ENCODE assay signal across 26 cellular contexts in the genomic region with DNA sequence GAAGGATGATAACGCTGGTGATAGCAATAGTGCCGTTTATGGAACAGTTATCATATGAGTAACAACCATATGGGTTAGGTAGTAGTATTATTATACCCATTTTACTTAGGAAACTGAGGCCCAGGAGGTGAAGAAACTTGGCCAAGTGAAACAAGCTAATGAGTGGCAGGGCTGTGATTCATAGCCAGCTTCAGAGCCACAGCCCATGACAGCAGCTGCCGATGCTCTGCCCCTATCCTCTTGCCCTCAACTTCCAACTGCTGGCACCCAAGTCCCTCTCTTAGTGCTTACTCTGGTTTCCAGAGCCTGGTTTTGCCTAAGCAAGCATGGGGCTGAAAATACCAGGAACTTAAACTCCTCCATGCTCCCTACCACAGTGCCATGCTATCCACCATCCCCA. TPM values are rescaled to one million over a fixed set of nuclear protein-coding genes. Genes with fewer than 3 reads are reported as not detected.
DNase-seq lines count a peak whose midpoint lies in the region; ATAC-seq and TF ChIP-seq lines count a peak whose summit lies in the region.
"Had no signal": no experiment of that assay in that cellular context is flagged by ENCODE, and none has a peak within 500 bp of the region (broad histone marks: within the 10 kb centered on the region; RNA-seq: fewer than 3 reads in every experiment).

No MANE protein-coding gene starts in this region.

- 62 to 74% (median 70%) methylated on average over 3 of the region's 3 CpGs for WGBS in spleen, 5 donors

- intact Hi-C loops in spleen (cut with DNase I; ENCODE audit: low total_unique reads) (no loop called here), posterior vena cava (cut with DNase I) (no loop called here)

- peak; percentile 25 for DNase-seq in DMS53 (lab: John Stamatoyannopoulos, UW)
- DNase-seq in DMS53 treated with DMSO at 0.1 percent for 48 hours (lab: John Stamatoyannopoulos, UW; ENCODE audit: unreplicated experiment) = no peak
- DNase-seq in RPMI7951 (ENCODE audit: low read depth) = peak; percentile 29
- no peak for DNase-seq in foreskin keratinocyte
- DNase-seq in spleen = peak; percentile 31
- DNase-seq in retina = no peak
- DNase-seq in posterior vena cava (ENCODE audit: low spot score) = no peak
- DNase-seq in HEK293T (ENCODE audit: extremely low spot score) = no peak
- DNase-seq: activated CD4-positive, alpha-beta T cell treated with anti-CD3 and anti-CD28 coated beads for 1 hour; activated CD8-positive, alpha-beta memory T cell treated with anti-CD3 and anti-CD28 coated beads for 24 hours; activated naive CD4-positive, alpha-beta T cell; activated T-cell treated with anti-CD3 and anti-CD28 coated beads, Interleukin-2, amount 50 U/mL, for 1 hour; CD4-positive, alpha-beta memory T cell; dermis blood vessel endothelial cell; DMS 273 treated with DMSO at 0.1 percent for 48 hours; glutamatergic neuron; KBM-7; mesenchymal stem cell; MM.1S; naive thymus-derived CD4-positive, alpha-beta T cell; NCI-H1436; occipital lobe; stimulated activated CD4-positive, alpha-beta T cell treated with anti-CD3 and anti-CD28 coated beads, Interleukin-15, amount 100 ng/mL, for 24 hours had no signal

- CTCF ChIA-PET in HEK293T (lab: Yijun Ruan, JAX) = interaction anchor here (0.6 kb wide), 1 partner anchor 1849 kb away, joined by 5 read pairs; no protein-coding TSS in a partner anchor

- H3K27ac ChIP-seq in foreskin keratinocyte (peak overlapping the region; percentile 29), spleen (peak overlapping the region in 5 of 8 donors; percentile 36 to 61 (median 41))
- H3K27ac ChIP-seq: 22Rv1, SJSA1 had no signal

- no peaks in the 10 kb centered on the region for H3K36me3 ChIP-seq in spleen
- H3K36me3 ChIP-seq: SJSA1 had no signal

- H3K4me3 ChIP-seq in spleen = no peak overlapping the region
- H3K4me3 ChIP-seq: SJSA1 had no signal

- no peak for TF ChIP-seq POLR2A in spleen (IDR thresholded peaks at IDR 0.05)

- no peaks in the 10 kb centered on the region for H3K9me3 ChIP-seq in spleen
- H3K9me3 ChIP-seq: SJSA1 had no signal

- peaks cover 70% of the 10 kb centered on the region for H3K4me1 ChIP-seq in foreskin keratinocyte
- peaks cover 20 to 81% (median 54%) of the 10 kb centered on the region in 6 donors for H3K4me1 ChIP-seq in spleen
- H3K4me1 ChIP-seq: SJSA1 had no signal

- H3K27me3 ChIP-seq in foreskin keratinocyte (no peaks in the 10 kb centered on the region), spleen (replicated peaks in 1 of 7) (no peaks in the 10 kb centered on the region)
- H3K27me3 ChIP-seq: SJSA1 had no signal

- no peak for TF ChIP-seq CTCF in foreskin keratinocyte (conservative IDR thresholded peaks at IDR 0.05)
- TF ChIP-seq CTCF in spleen (IDR thresholded peaks at IDR 0.05 in 8 of 11, conservative IDR thresholded peaks at IDR 0.05 in 3 of 11) = no peak

- POLR2A ChIA-PET in HEK293T (lab: Yijun Ruan, JAX) = interaction anchor here (1.2 kb wide), 1 partner anchor 12 kb away, joined by 3 read pairs; a partner anchor contains a TSS

- no peak for ATAC-seq in foreskin keratinocyte
- ATAC-seq: naive thymus-derived CD4-positive, alpha-beta T cell; Panc1 had no signal

TF ChIP-seq in HEK293T, 16 proteins besides CTCF, POLR2A, EP300 and RAD21:
- no peak for TF ChIP-seq ARNT (IDR thresholded peaks at IDR 0.05)
- TF ChIP-seq FOXA1 (IDR thresholded peaks at IDR 0.05) = no peak
- no peak for TF ChIP-seq HDGF (IDR thresholded peaks at IDR 0.05; ENCODE audit: borderline replicate concordance)
- TF ChIP-seq LEF1 (IDR thresholded peaks at IDR 0.05; ENCODE audit: borderline replicate concordance) = no peak
- TF ChIP-seq FOXM1 (IDR thresholded peaks at IDR 0.05; ENCODE audit: borderline replicate concordance) = no peak
- TF ChIP-seq SP1 (IDR thresholded peaks at IDR 0.05) = no peak
- no peak for TF ChIP-seq FOXK2 (IDR thresholded peaks at IDR 0.05)
- no peak for TF ChIP-seq CTBP1 (IDR thresholded peaks at IDR 0.05; ENCODE audit: borderline replicate concordance)
- TF ChIP-seq NFRKB (IDR thresholded peaks at IDR 0.05) = no peak
- no peak for TF ChIP-seq ZNF384 (IDR thresholded peaks at IDR 0.05)
- TF ChIP-seq, protein P1, sequence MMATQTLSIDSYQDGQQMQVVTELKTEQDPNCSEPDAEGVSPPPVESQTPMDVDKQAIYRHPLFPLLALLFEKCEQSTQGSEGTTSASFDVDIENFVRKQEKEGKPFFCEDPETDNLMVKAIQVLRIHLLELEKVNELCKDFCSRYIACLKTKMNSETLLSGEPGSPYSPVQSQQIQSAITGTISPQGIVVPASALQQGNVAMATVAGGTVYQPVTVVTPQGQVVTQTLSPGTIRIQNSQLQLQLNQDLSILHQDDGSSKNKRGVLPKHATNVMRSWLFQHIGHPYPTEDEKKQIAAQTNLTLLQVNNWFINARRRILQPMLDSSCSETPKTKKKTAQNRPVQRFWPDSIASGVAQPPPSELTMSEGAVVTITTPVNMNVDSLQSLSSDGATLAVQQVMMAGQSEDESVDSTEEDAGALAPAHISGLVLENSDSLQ (IDR thresholded peaks at IDR 0.05) = no peak
- no peak for TF ChIP-seq TARDBP (IDR thresholded peaks at IDR 0.05)

RNA-seq across cellular contexts. Expression of a gene that starts 12.3 kb away (rescaled TPM):
- 9.7 and 10.7 TPM in 2 replicates for total RNA-seq in RPMI7951 (2014; rRNA removed; shearing (Covaris generic))
- total RNA-seq in foreskin keratinocyte (81.7 and 109 TPM in 2 replicates), spleen (10 to 100 TPM; 27.9 to 50.0 (median 38.8) TPM), posterior vena cava (10 to 100 TPM; 62.6 to 93.6 TPM)
- polyA plus RNA-seq in foreskin keratinocyte (23.9 and 27.5 TPM in 2 replicates), spleen (1 to 10 TPM; 2.6 to 8.1 (median 4.4) TPM)

Comparison
In these comparisons a context has a peak if more than half of its experiments do, and no peak if none do; other contexts are left out.
1. DNase-seq: peak in DMS53 (single experiment), RPMI7951 (single experiment) and spleen (single experiment); none in DMS53 treated with DMSO at 0.1 percent for 48 hours (single experiment), foreskin keratinocyte (0 of 2), retina (single experiment), posterior vena cava (single experiment) and HEK293T (single experiment).